Comparison of ENCODE assay signal across 9 cellular contexts in the genomic region with DNA sequence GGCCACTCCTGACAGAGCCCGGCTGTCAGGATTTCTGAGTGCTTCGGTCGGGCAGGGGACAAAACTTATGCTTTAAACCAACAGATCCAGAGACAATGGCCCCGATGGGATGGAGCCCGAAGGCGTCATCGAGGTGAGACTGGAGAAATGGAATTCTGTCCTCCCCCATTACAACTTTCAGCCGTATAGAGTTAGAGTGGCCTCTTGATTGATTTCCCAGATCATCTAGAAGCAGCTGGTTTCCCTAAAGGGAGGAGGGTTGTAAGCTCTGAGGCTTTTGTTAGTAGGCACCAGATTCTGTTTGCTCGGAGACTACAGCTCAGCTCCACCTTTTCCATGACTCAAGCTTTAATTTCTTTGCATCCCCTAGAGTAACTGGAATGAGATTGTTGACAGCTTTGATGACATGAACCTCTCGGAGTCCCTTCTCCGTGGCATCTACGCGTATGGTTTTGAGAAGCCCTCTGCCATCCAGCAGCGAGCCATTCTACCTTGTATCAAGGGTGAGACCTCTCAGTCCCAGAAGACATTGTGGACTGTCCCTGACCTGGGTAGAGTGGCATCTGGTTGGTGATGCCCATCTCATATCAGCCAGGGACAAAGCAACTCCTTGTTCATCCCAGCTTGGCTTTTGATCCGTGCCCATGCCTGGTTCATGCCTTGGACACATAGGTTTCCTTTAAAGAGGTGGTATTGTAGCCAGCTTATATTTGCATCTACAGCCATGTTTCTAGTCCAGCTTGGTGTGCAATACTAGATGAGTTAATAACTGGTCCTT. TPM values are rescaled to one million over a fixed set of nuclear protein-coding genes. Genes with fewer than 3 reads are reported as not detected.
DNase-seq lines count a peak whose midpoint lies in the region; ATAC-seq lines count a peak whose summit lies in the region.
"Had no signal": no experiment of that assay in that cellular context is flagged by ENCODE, and none has a peak within 500 bp of the region (broad histone marks: within the 10 kb centered on the region; RNA-seq: fewer than 3 reads in every experiment).

No MANE protein-coding gene starts in this region.

- H3K27ac ChIP-seq in iPS-20b (ENCODE audit: low read length) (peak overlapping the region; percentile 76), subcutaneous abdominal adipose tissue (ENCODE audit: low read depth, low read length) (peak overlapping the region; percentile 98)

- peak overlapping the region; percentile 98 for H3K4me3 ChIP-seq in iPS-20b (ENCODE audit: low read length)
- peak overlapping the region; percentile 84 to 99 (median 98) for H3K4me3 ChIP-seq in subcutaneous abdominal adipose tissue (ENCODE audit: low read depth in 1 of 5, low read length in 5 of 5)

- DNase-seq in T-helper 2 cell treated with Interferon-gamma antibody and Interleukin-4, amounts not matched to agents 5 μg/mL and 100 μg/mL, for 36 hours (ENCODE audit: low spot score), result no peak
- DNase-seq in T-helper 2 cell (no peak), GOT3 (lab: John Stamatoyannopoulos, UW) (no peak)
- no peak for DNase-seq in activated naive CD4-positive, alpha-beta T cell treated with anti-CD3 and anti-CD28 coated beads, Interleukin-2, amount 50 U/mL, for 72 hours (ENCODE audit: low spot score in 2 of 2)
- no peak for DNase-seq in effector CD8-positive, alpha-beta T cell (lab: John Stamatoyannopoulos, UW)
- DNase-seq in activated CD4-positive, alpha-beta T cell treated with anti-CD3 and anti-CD28 coated beads, Interleukin-2, amount 50 U/mL, for 4 hours, result no peak
- DNase-seq: DMS 273 treated with DMSO at 0.1 percent for 48 hours had no signal

- H3K4me1 ChIP-seq in iPS-20b (ENCODE audit: insufficient read depth, low read length) (peaks cover 18% of the 10 kb centered on the region), subcutaneous abdominal adipose tissue (ENCODE audit: control insufficient read depth in 5 of 5, insufficient read depth in 5 of 5, low read length in 5 of 5) (peaks cover 18 to 64% (median 51%) of the 10 kb centered on the region in 5 donors)

- H3K9ac ChIP-seq in iPS-20b (ENCODE audit: low read depth, low read length), result peak overlapping the region; percentile 99
- H3K9ac ChIP-seq in subcutaneous abdominal adipose tissue (ENCODE audit: low read length in 5 of 5), result peak overlapping the region; percentile 19 to 87 (median 73)

- H3K4me3 Mint-ChIP-seq in T-helper 2 cell treated with Interferon-gamma antibody and Interleukin-4, amounts not matched to agents 5 μg/mL and 100 μg/mL, for 36 hours, result peak overlapping the region; percentile 92

- peaks cover 4% of the 10 kb centered on the region for H3K27me3 Mint-ChIP-seq in T-helper 2 cell treated with Interferon-gamma antibody and Interleukin-4, amounts not matched to agents 5 μg/mL and 100 μg/mL, for 36 hours (ENCODE audit: low read depth)

- peaks cover 53% of the 10 kb centered on the region for H3K4me1 Mint-ChIP-seq in T-helper 2 cell treated with Interferon-gamma antibody and Interleukin-4, amounts not matched to agents 5 μg/mL and 100 μg/mL, for 36 hours (ENCODE audit: low read depth)

- H3K9me3 ChIP-seq in iPS-20b (ENCODE audit: insufficient read depth, low read depth, low read length) (no peaks in the 10 kb centered on the region), subcutaneous abdominal adipose tissue (ENCODE audit: control insufficient read depth in 5 of 5, low read length in 5 of 5) (no peaks in the 10 kb centered on the region)

- no peaks in the 10 kb centered on the region for H3K9me3 Mint-ChIP-seq in T-helper 2 cell treated with Interferon-gamma antibody and Interleukin-4, amounts not matched to agents 5 μg/mL and 100 μg/mL, for 36 hours
- H3K9me3 Mint-ChIP-seq in activated naive CD4-positive, alpha-beta T cell treated with anti-CD3 and anti-CD28 coated beads, Interleukin-2, amount 50 U/mL, for 72 hours, result no peaks in the 10 kb centered on the region

- H3K27ac Mint-ChIP-seq in T-helper 2 cell treated with Interferon-gamma antibody and Interleukin-4, amounts not matched to agents 5 μg/mL and 100 μg/mL, for 36 hours, result peak overlapping the region; percentile 99
- H3K27ac Mint-ChIP-seq in activated naive CD4-positive, alpha-beta T cell treated with anti-CD3 and anti-CD28 coated beads, Interleukin-2, amount 50 U/mL, for 72 hours, result peak overlapping the region; percentile 98 to 100

- H3K36me3 Mint-ChIP-seq in T-helper 2 cell treated with Interferon-gamma antibody and Interleukin-4, amounts not matched to agents 5 μg/mL and 100 μg/mL, for 36 hours (ENCODE audit: low read depth), result peaks cover 85% of the 10 kb centered on the region
- peaks cover 61 to 72% of the 10 kb centered on the region in 2 donors for H3K36me3 Mint-ChIP-seq in activated naive CD4-positive, alpha-beta T cell treated with anti-CD3 and anti-CD28 coated beads, Interleukin-2, amount 50 U/mL, for 72 hours

- H3K36me3 ChIP-seq in iPS-20b (ENCODE audit: insufficient read depth, low read depth, low read length) (peaks cover 84% of the 10 kb centered on the region), subcutaneous abdominal adipose tissue (ENCODE audit: control insufficient read depth in 5 of 5, insufficient read depth in 5 of 5, low read length in 5 of 5) (peaks cover 25 to 75% (median 67%) of the 10 kb centered on the region in 5 donors)

- no peak for ATAC-seq in activated naive CD4-positive, alpha-beta T cell treated with anti-CD3 and anti-CD28 coated beads, Interleukin-2, amount 50 U/mL, for 72 hours

- H3K27me3 ChIP-seq in iPS-20b (ENCODE audit: insufficient read depth, low read length), result no peaks in the 10 kb centered on the region
- no peaks in the 10 kb centered on the region for H3K27me3 ChIP-seq in subcutaneous abdominal adipose tissue (ENCODE audit: control insufficient read depth in 5 of 5, insufficient read depth in 4 of 5, low read length in 5 of 5)

RNA-seq across cellular contexts. Expression of gene CD68, which starts 5.1 kb away (rescaled TPM):
- 10 to 100 TPM in 1 of 2 donors, 1 to 10 TPM in 1; 7.6 to 12.7 TPM for total RNA-seq in activated naive CD4-positive, alpha-beta T cell treated with anti-CD3 and anti-CD28 coated beads, Interleukin-2, amount 50 U/mL, for 72 hours

RNA-seq across cellular contexts. Expression of gene MPDU1, which starts 9.3 kb away (rescaled TPM):
- total RNA-seq in activated naive CD4-positive, alpha-beta T cell treated with anti-CD3 and anti-CD28 coated beads, Interleukin-2, amount 50 U/mL, for 72 hours, result 10 to 100 TPM; 52.1 to 60.6 TPM

RNA-seq across cellular contexts. Expression of gene SENP3, which starts 12.6 kb away (rescaled TPM):
- total RNA-seq in activated naive CD4-positive, alpha-beta T cell treated with anti-CD3 and anti-CD28 coated beads, Interleukin-2, amount 50 U/mL, for 72 hours, result 10 to 100 TPM; 42.9 to 46.3 TPM

RNA-seq across cellular contexts. Expression of gene SOX15, which starts 15.5 kb away (rescaled TPM):
- under 1 TPM; 0.23 to 0.93 TPM for total RNA-seq in activated naive CD4-positive, alpha-beta T cell treated with anti-CD3 and anti-CD28 coated beads, Interleukin-2, amount 50 U/mL, for 72 hours

RNA-seq across cellular contexts. Expression of gene TNFSF13, which starts 15.8 kb away (rescaled TPM):
- total RNA-seq in activated naive CD4-positive, alpha-beta T cell treated with anti-CD3 and anti-CD28 coated beads, Interleukin-2, amount 50 U/mL, for 72 hours, result 1 to 10 TPM; 4.6 to 6.0 TPM
